Comparison of ENCODE assay signal across 35 cellular contexts in the genomic region with DNA sequence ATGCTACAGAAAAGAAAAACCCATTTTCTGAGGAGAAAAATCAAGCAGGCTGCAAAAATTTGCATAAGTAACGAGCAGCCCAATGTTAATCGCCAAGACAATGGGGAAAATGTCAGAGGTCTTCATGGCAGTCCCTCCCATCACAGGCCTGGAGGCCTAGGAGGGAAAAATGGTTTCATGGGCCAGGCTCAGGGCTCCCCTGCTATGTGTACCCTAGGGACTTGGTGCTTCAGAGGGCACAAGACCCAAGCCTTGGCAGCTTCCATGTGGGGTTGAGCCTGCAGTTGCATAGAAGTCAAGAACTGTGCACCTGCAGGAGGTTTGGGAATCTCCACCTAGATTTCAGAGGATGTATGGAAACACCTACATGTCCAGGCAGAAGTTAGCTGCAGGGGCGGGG.
"Had no signal": no experiment of that assay in that cellular context is flagged by ENCODE, and none has a peak within 500 bp of the region (broad histone marks: within the 10 kb centered on the region; RNA-seq: fewer than 3 reads in every experiment).

No MANE protein-coding gene starts in this region.

- H3K27ac Mint-ChIP-seq: activated CD4-positive, alpha-beta memory T cell treated with anti-CD3 and anti-CD28 coated beads for 36 hours; activated CD4-positive, alpha-beta T cell treated with anti-CD3 and anti-CD28 coated beads for 36 hours; activated CD4-positive, alpha-beta T cell treated with anti-CD3 and anti-CD28 coated beads, Interleukin-2, amount 10 ng/mL, durations not matched to agents 24 days and 14 days; activated CD8-positive, alpha-beta memory T cell treated with anti-CD3 and anti-CD28 coated beads, Interleukin-2, amount 10 ng/mL, durations not matched to agents 7 days and 5 days; activated CD8-positive, alpha-beta T cell treated with anti-CD3 and anti-CD28 coated beads, Interleukin-2, amount 10 ng/mL, durations not matched to agents 7 days and 5 days; activated naive CD4-positive, alpha-beta T cell treated with anti-CD3 and anti-CD28 coated beads for 36 hours; activated naive CD4-positive, alpha-beta T cell treated with anti-CD3 and anti-CD28 coated beads, Interleukin-2, amount 50 U/mL, for 24 hours; activated naive CD8-positive, alpha-beta T cell treated with anti-CD3 and anti-CD28 coated beads for 36 hours; activated naive CD8-positive, alpha-beta T cell treated with anti-CD3 and anti-CD28 coated beads, Interleukin-2, amount 50 U/mL, for 24 hours; activated T-helper 1 cell treated with anti-CD3 and anti-CD28 coated beads, Interleukin-12 subunit alpha, Interleukin-12 subunit beta, Interleukin-2, Interleukin-4 antibody, amounts not matched to agents 30 ng/mL and 10 ng/mL and 1 ng/mL, durations not matched to agents 14 hours and 24 hours and 36 hours; activated T-helper 2 cell treated with anti-CD3 and anti-CD28 coated beads, Interferon-gamma antibody, Interleukin-2, Interleukin-4, amounts not matched to agents 10 μg/mL and 5 μg/mL and 100 μg/mL, durations not matched to agents 14 hours and 24 hours and 36 hours; T-helper 17 cell; T-helper 2 cell treated with Interferon-gamma antibody and Interleukin-4, amounts not matched to agents 5 μg/mL and 100 μg/mL, for 36 hours had no signal

- H3K4me3 ChIP-seq: adrenal gland, body of pancreas had no signal

- H3K4me3 Mint-ChIP-seq: activated CD4-positive, alpha-beta memory T cell treated with anti-CD3 and anti-CD28 coated beads for 36 hours; activated CD4-positive, alpha-beta T cell treated with anti-CD3 and anti-CD28 coated beads for 36 hours; activated CD4-positive, alpha-beta T cell treated with anti-CD3 and anti-CD28 coated beads, Interleukin-2, amount 10 ng/mL, durations not matched to agents 24 days and 14 days; activated CD8-positive, alpha-beta memory T cell treated with anti-CD3 and anti-CD28 coated beads, Interleukin-2, amount 10 ng/mL, durations not matched to agents 7 days and 5 days; activated CD8-positive, alpha-beta T cell treated with anti-CD3 and anti-CD28 coated beads, Interleukin-2, amount 10 ng/mL, durations not matched to agents 7 days and 5 days; activated naive CD4-positive, alpha-beta T cell treated with anti-CD3 and anti-CD28 coated beads for 36 hours; activated naive CD4-positive, alpha-beta T cell treated with anti-CD3 and anti-CD28 coated beads, Interleukin-2, amount 50 U/mL, for 24 hours; activated naive CD8-positive, alpha-beta T cell treated with anti-CD3 and anti-CD28 coated beads for 36 hours; activated naive CD8-positive, alpha-beta T cell treated with anti-CD3 and anti-CD28 coated beads, Interleukin-2, amount 50 U/mL, for 24 hours; activated T-helper 1 cell treated with anti-CD3 and anti-CD28 coated beads, Interleukin-12 subunit alpha, Interleukin-12 subunit beta, Interleukin-2, Interleukin-4 antibody, amounts not matched to agents 30 ng/mL and 10 ng/mL and 1 ng/mL, durations not matched to agents 14 hours and 24 hours and 36 hours; effector memory CD8-positive, alpha-beta T cell; T-helper 17 cell; T-helper 2 cell treated with Interferon-gamma antibody and Interleukin-4, amounts not matched to agents 5 μg/mL and 100 μg/mL, for 36 hours had no signal

- H3K9me3 ChIP-seq: adrenal gland, body of pancreas had no signal

- ATAC-seq: activated CD4-positive, alpha-beta T cell treated with anti-CD3 and anti-CD28 coated beads for 36 hours; activated CD8-positive, alpha-beta memory T cell treated with anti-CD3 and anti-CD28 coated beads, Interleukin-2, amount 10 ng/mL, durations not matched to agents 7 days and 5 days; activated CD8-positive, alpha-beta T cell treated with anti-CD3 and anti-CD28 coated beads, Interleukin-2, amount 10 ng/mL, durations not matched to agents 7 days and 5 days; activated naive CD8-positive, alpha-beta T cell treated with anti-CD3 and anti-CD28 coated beads, Interleukin-2, amount 50 U/mL, for 24 hours; body of pancreas; effector memory CD8-positive, alpha-beta T cell; esophagus mucosa; T-helper 17 cell had no signal

- H3K27me3 Mint-ChIP-seq: activated CD4-positive, alpha-beta memory T cell treated with anti-CD3 and anti-CD28 coated beads for 36 hours; activated CD4-positive, alpha-beta T cell treated with anti-CD3 and anti-CD28 coated beads for 36 hours; activated CD4-positive, alpha-beta T cell treated with anti-CD3 and anti-CD28 coated beads, Interleukin-2, amount 10 ng/mL, durations not matched to agents 24 days and 14 days; activated CD8-positive, alpha-beta memory T cell treated with anti-CD3 and anti-CD28 coated beads, Interleukin-2, amount 10 ng/mL, durations not matched to agents 7 days and 5 days; activated naive CD4-positive, alpha-beta T cell treated with anti-CD3 and anti-CD28 coated beads, Interleukin-2, amount 50 U/mL, for 24 hours; activated naive CD8-positive, alpha-beta T cell treated with anti-CD3 and anti-CD28 coated beads for 36 hours; activated naive CD8-positive, alpha-beta T cell treated with anti-CD3 and anti-CD28 coated beads, Interleukin-2, amount 50 U/mL, for 24 hours; effector memory CD8-positive, alpha-beta T cell; T-helper 17 cell had no signal

- FAIRE-seq: colon, endometrium, frontal cortex had no signal

- H3K4me1 ChIP-seq: adrenal gland had no signal

- H3K27me3 ChIP-seq: adrenal gland, body of pancreas had no signal

- DNase-seq: activated CD4-positive, alpha-beta memory T cell treated with anti-CD3 and anti-CD28 coated beads for 36 hours; activated CD4-positive, alpha-beta T cell treated with anti-CD3 and anti-CD28 coated beads for 36 hours; activated CD4-positive, alpha-beta T cell treated with anti-CD3 and anti-CD28 coated beads, Interleukin-2, amount 10 ng/mL, durations not matched to agents 24 days and 14 days; activated CD4-positive, CD25-positive, alpha-beta regulatory T cell; activated CD4-positive, CD25-positive, alpha-beta regulatory T cell treated with anti-CD3 and anti-CD28 coated beads, Interleukin-2, amount 50 U/mL, for 72 hours; activated CD8-positive, alpha-beta memory T cell treated with anti-CD3 and anti-CD28 coated beads, Interleukin-2, amount 10 ng/mL, durations not matched to agents 7 days and 5 days; activated CD8-positive, alpha-beta memory T cell treated with anti-CD3 and anti-CD28 coated beads, Interleukin-2, amount 50 U/mL, for 4 hours; activated CD8-positive, alpha-beta T cell treated with anti-CD3 and anti-CD28 coated beads, Interleukin-2, amount 10 ng/mL, durations not matched to agents 7 days and 5 days; activated effector memory CD4-positive, alpha-beta T cell treated with anti-CD3 and anti-CD28 coated beads, Interleukin-2, amount 50 U/mL, for 16 hours; activated naive CD4-positive, alpha-beta T cell treated with anti-CD3 and anti-CD28 coated beads for 36 hours; activated naive CD8-positive, alpha-beta T cell treated with anti-CD3 and anti-CD28 coated beads for 36 hours; activated naive CD8-positive, alpha-beta T cell treated with anti-CD3 and anti-CD28 coated beads, Interleukin-2, amount 50 U/mL, for 24 hours; activated T-cell treated with anti-CD3 and anti-CD28 coated beads, Interleukin-2, amount 50 U/mL, for 1 hour; activated T-cell treated with anti-CD3 and anti-CD28 coated beads, Interleukin-2, amount 50 U/mL, for 48 hours; adrenal gland; amygdala; aorta; body of pancreas; caudate nucleus; cortex of kidney; dermis blood vessel endothelial cell; effector CD4-positive, alpha-beta T cell; effector memory CD8-positive, alpha-beta T cell; foreskin fibroblast; head of caudate nucleus; T-helper 1 cell; T-helper 17 cell had no signal

- H3K27ac ChIP-seq: adrenal gland, body of pancreas had no signal

- H3K4me1 Mint-ChIP-seq: activated CD4-positive, alpha-beta T cell treated with anti-CD3 and anti-CD28 coated beads for 36 hours; activated CD4-positive, alpha-beta T cell treated with anti-CD3 and anti-CD28 coated beads, Interleukin-2, amount 10 ng/mL, durations not matched to agents 24 days and 14 days; activated CD8-positive, alpha-beta memory T cell treated with anti-CD3 and anti-CD28 coated beads, Interleukin-2, amount 10 ng/mL, durations not matched to agents 7 days and 5 days; activated naive CD4-positive, alpha-beta T cell treated with anti-CD3 and anti-CD28 coated beads, Interleukin-2, amount 50 U/mL, for 24 hours; activated naive CD8-positive, alpha-beta T cell treated with anti-CD3 and anti-CD28 coated beads, Interleukin-2, amount 50 U/mL, for 24 hours; T-helper 17 cell had no signal
